Comparison of ENCODE assay signal across 8 cellular contexts in genomic region chr3:188362405-188362831, GRCh38.
DNase-seq lines count a peak whose midpoint lies in the region; ATAC-seq and TF ChIP-seq lines count a peak whose summit lies in the region.

No MANE protein-coding gene starts in this region.

- peak overlapping the region in 3 of 12 donors; percentile 18 to 46 (median 42) for H3K27ac ChIP-seq in heart left ventricle
- peak overlapping the region; percentile 17 for H3K27ac ChIP-seq in vagina
- H3K27ac ChIP-seq in suprapubic skin, result no peak overlapping the region
- peak overlapping the region in 1 of 5 donors; percentile 22 for H3K27ac ChIP-seq in stomach

- peaks cover 0 to 62% (median 34%) of the 10 kb centered on the region in 12 donors for H3K4me1 ChIP-seq in heart left ventricle
- peaks cover 38% of the 10 kb centered on the region for H3K4me1 ChIP-seq in vagina
- H3K4me1 ChIP-seq in suprapubic skin, result peaks cover 7% of the 10 kb centered on the region
- peaks cover 23 to 81% (median 49%) of the 10 kb centered on the region in 4 donors for H3K4me1 ChIP-seq in stomach

- TF ChIP-seq POLR2A in heart left ventricle (IDR thresholded peaks at IDR 0.05) (no peak), vagina (IDR thresholded peaks at IDR 0.05) (no peak), suprapubic skin (IDR thresholded peaks at IDR 0.05) (no peak), stomach (IDR thresholded peaks at IDR 0.05) (no peak)

- H3K36me3 Mint-ChIP-seq in activated CD8-positive, alpha-beta T cell treated with anti-CD3 and anti-CD28 coated beads for 36 hours (ENCODE audit: low read depth), result no peaks in the 10 kb centered on the region

- WGBS in heart left ventricle, 4 donors, result 49 to 55% (median 53%) methylated on average over 10 of the region's 10 CpGs
- WGBS in suprapubic skin, result 54% methylated on average over 10 of the region's 10 CpGs
- 31 to 36% (median 35%) methylated on average over 10 of the region's 10 CpGs for WGBS in stomach, 5 donors

- intact Hi-C loops in heart left ventricle (cut with DNase I), result no loop called here
- intact Hi-C loops in Right ventricle myocardium inferior (cut with DNase I), result no loop called here
- intact Hi-C loops in activated CD8-positive, alpha-beta T cell treated with anti-CD3 and anti-CD28 coated beads for 36 hours (cut with micrococcal nuclease), result loop anchor here (2.0 kb wide), 1 partner anchor 40 kb away; no protein-coding TSS in a partner anchor
- intact Hi-C loops in vagina (cut with DNase I), result no loop called here
- intact Hi-C loops in stomach (cut with DNase I; ENCODE audit: low total_unique reads), result no loop called here

- no peak for TF ChIP-seq EP300 in suprapubic skin (IDR thresholded peaks at IDR 0.05)
- TF ChIP-seq EP300 in stomach (IDR thresholded peaks at IDR 0.05), result no peak

- ATAC-seq in heart left ventricle (peak in 3 of 4 donors; percentile 24 to 56 (median 53)), Right ventricle myocardium inferior (no peak)
- ATAC-seq in activated CD8-positive, alpha-beta T cell treated with anti-CD3 and anti-CD28 coated beads for 36 hours, result peak; percentile 77

- CTCF ChIA-PET in activated CD8-positive, alpha-beta T cell treated with anti-CD3 and anti-CD28 coated beads for 36 hours (lab: Charles Lee), result interaction anchor here (0.8 to 4.4 kb wide), 4 partner anchors 28 to 622 kb away, joined by 3 to 25 read pairs (median 4); no protein-coding TSS in a partner anchor

- no peaks in the 10 kb centered on the region for H3K27me3 ChIP-seq in heart left ventricle
- H3K27me3 ChIP-seq in vagina, result no peaks in the 10 kb centered on the region
- H3K27me3 ChIP-seq in suprapubic skin, result no peaks in the 10 kb centered on the region
- no peaks in the 10 kb centered on the region for H3K27me3 ChIP-seq in stomach

- H3K4me1 Mint-ChIP-seq in activated CD8-positive, alpha-beta T cell treated with anti-CD3 and anti-CD28 coated beads for 36 hours (ENCODE audit: low read depth), result peaks cover 49% of the 10 kb centered on the region

- peak overlapping the region; percentile 81 for H3K27ac Mint-ChIP-seq in activated CD8-positive, alpha-beta T cell treated with anti-CD3 and anti-CD28 coated beads for 36 hours

- H3K36me3 ChIP-seq in heart left ventricle, result peaks cover 0 to 4% (median 0%) of the 10 kb centered on the region in 9 donors
- H3K36me3 ChIP-seq in vagina, result no peaks in the 10 kb centered on the region
- H3K36me3 ChIP-seq in suprapubic skin, result no peaks in the 10 kb centered on the region
- no peaks in the 10 kb centered on the region for H3K36me3 ChIP-seq in stomach

- H3K27me3 Mint-ChIP-seq in activated CD8-positive, alpha-beta T cell treated with anti-CD3 and anti-CD28 coated beads for 36 hours, result no peaks in the 10 kb centered on the region

- H3K4me3 ChIP-seq in heart left ventricle (no peak overlapping the region), vagina (no peak overlapping the region), suprapubic skin (no peak overlapping the region), stomach (no peak overlapping the region)

- H3K9me3 ChIP-seq in heart left ventricle (no peaks in the 10 kb centered on the region), vagina (no peaks in the 10 kb centered on the region), suprapubic skin (no peaks in the 10 kb centered on the region), stomach (no peaks in the 10 kb centered on the region)

- TF ChIP-seq CTCF in heart left ventricle (IDR thresholded peaks at IDR 0.05) (no peak), vagina (IDR thresholded peaks at IDR 0.05) (no peak), suprapubic skin (IDR thresholded peaks at IDR 0.05) (no peak), stomach (IDR thresholded peaks at IDR 0.05) (no peak)
- no peak for TF ChIP-seq CTCF in activated CD8-positive, alpha-beta T cell treated with anti-CD3 and anti-CD28 coated beads for 36 hours (IDR thresholded peaks at IDR 0.05)

- DNase-seq in heart left ventricle (no peak), Right ventricle myocardium inferior (ENCODE audit: missing footprints) (no peak), kidney tubule cell (ENCODE audit: low spot score) (peak; percentile 76), vagina (ENCODE audit: extremely low spot score in 2 of 2) (no peak), suprapubic skin (ENCODE audit: low spot score in 2 of 2) (no peak), stomach (no peak), OCI-M2 (lab: John Stamatoyannopoulos, UW; ENCODE audit: unreplicated experiment) (no peak)
- peak; percentile 63 for DNase-seq in activated CD8-positive, alpha-beta T cell treated with anti-CD3 and anti-CD28 coated beads for 36 hours

- peak overlapping the region; percentile 52 for H3K4me3 Mint-ChIP-seq in activated CD8-positive, alpha-beta T cell treated with anti-CD3 and anti-CD28 coated beads for 36 hours

- H3K9me3 Mint-ChIP-seq in activated CD8-positive, alpha-beta T cell treated with anti-CD3 and anti-CD28 coated beads for 36 hours, result no peaks in the 10 kb centered on the region

- POLR2A ChIA-PET in activated CD8-positive, alpha-beta T cell treated with anti-CD3 and anti-CD28 coated beads for 36 hours (lab: Charles Lee), result interaction anchor here (0.8 kb wide), 1 partner anchor 78 kb away, joined by 3 read pairs; no protein-coding TSS in a partner anchor

Comparison
In these comparisons a context has a peak if more than half of its experiments do, and no peak if none do; other contexts are left out.
1. DNase-seq: peak in activated CD8-positive, alpha-beta T cell treated with anti-CD3 and anti-CD28 coated beads for 36 hours (single experiment) and kidney tubule cell (single experiment); none in heart left ventricle (0 of 5), Right ventricle myocardium inferior (single experiment), vagina (0 of 2), suprapubic skin (0 of 2), stomach (single experiment) and OCI-M2 (single experiment).